34 cellular contexts compared by ENCODE assay signal in the genomic region with DNA sequence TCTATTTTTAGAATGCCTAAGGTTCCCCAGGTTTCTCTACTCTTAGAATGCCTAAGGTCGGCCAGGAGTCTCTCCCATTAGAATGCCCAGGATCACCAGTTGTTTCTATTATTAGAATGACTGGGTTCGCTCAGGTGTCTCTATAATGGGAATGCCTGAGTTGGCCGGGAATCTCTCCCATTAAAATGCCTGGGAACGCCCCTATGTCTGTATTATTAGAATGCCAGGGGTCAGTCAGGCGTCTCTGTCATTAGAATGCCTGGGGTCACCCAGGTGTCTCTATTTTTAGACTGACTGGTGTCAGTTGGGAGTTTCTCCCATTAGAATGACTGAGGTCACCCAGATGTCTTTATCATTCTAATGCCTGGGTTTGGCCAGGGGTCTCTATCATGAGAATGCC.
"Had no signal": no experiment of that assay in that cellular context is flagged by ENCODE, and none has a peak within 500 bp of the region (broad histone marks: within the 10 kb centered on the region; RNA-seq: fewer than 3 reads in every experiment).

No MANE protein-coding gene starts in this region.

- H3K4me3 Mint-ChIP-seq: activated B cell treated with CpG ODN at 0.5 μM for 24 hours; activated CD4-positive, alpha-beta memory T cell treated with anti-CD3 and anti-CD28 coated beads for 36 hours; activated CD4-positive, alpha-beta T cell treated with anti-CD3 and anti-CD28 coated beads, Interleukin-2, amount 10 ng/mL, durations not matched to agents 24 days and 14 days; activated CD8-positive, alpha-beta memory T cell treated with anti-CD3 and anti-CD28 coated beads, Interleukin-2, amount 10 ng/mL, durations not matched to agents 7 days and 5 days; activated CD8-positive, alpha-beta T cell treated with anti-CD3 and anti-CD28 coated beads for 36 hours; activated naive CD4-positive, alpha-beta T cell treated with anti-CD3 and anti-CD28 coated beads for 36 hours; activated naive CD8-positive, alpha-beta T cell treated with anti-CD3 and anti-CD28 coated beads for 36 hours; activated T-cell treated with anti-CD3 and anti-CD28 coated beads, Interleukin-2, amount 50 U/mL, for 4 hours; activated T-cell treated with anti-CD3 and anti-CD28 coated beads, Interleukin-2, amount 50 U/mL, for 72 hours; activated T-helper 1 cell treated with anti-CD3 and anti-CD28 coated beads, Interleukin-12 subunit alpha, Interleukin-12 subunit beta, Interleukin-2, Interleukin-4 antibody, amounts not matched to agents 30 ng/mL and 10 ng/mL and 1 ng/mL, durations not matched to agents 14 hours and 24 hours and 36 hours; activated T-helper 17 cell treated with anti-CD3 and anti-CD28 coated beads, Interleukin-2, amount 50 U/mL, for 72 hours; T-cell; T-helper 2 cell treated with Interferon-gamma antibody and Interleukin-4, amounts not matched to agents 5 μg/mL and 100 μg/mL, for 36 hours had no signal

- DNase-seq: activated B cell treated with CpG ODN at 0.5 μM for 24 hours; activated CD4-positive, alpha-beta memory T cell treated with anti-CD3 and anti-CD28 coated beads for 36 hours; activated CD4-positive, alpha-beta T cell treated with anti-CD3 and anti-CD28 coated beads for 4 hours; activated CD4-positive, alpha-beta T cell treated with anti-CD3 and anti-CD28 coated beads, Interleukin-2, amount 10 ng/mL, durations not matched to agents 24 days and 14 days; activated CD4-positive, alpha-beta T cell treated with anti-CD3 and anti-CD28 coated beads, Interleukin-2, amount 50 U/mL, for 1 hour; activated CD4-positive, alpha-beta T cell treated with anti-CD3 and anti-CD28 coated beads, Interleukin-2, amount 50 U/mL, for 4 hours; activated CD4-positive, CD25-positive, alpha-beta regulatory T cell treated with anti-CD3 and anti-CD28 coated beads, Interleukin-2, amount 50 U/mL, for 72 hours; activated CD8-positive, alpha-beta memory T cell treated with anti-CD3 and anti-CD28 coated beads, Interleukin-2, amount 10 ng/mL, durations not matched to agents 7 days and 5 days; activated CD8-positive, alpha-beta T cell treated with anti-CD3 and anti-CD28 coated beads for 36 hours; activated effector memory CD4-positive, alpha-beta T cell treated with anti-CD3 and anti-CD28 coated beads, Interleukin-2, amount 50 U/mL, for 16 hours; activated gamma-delta T cell treated with Interleukin-2 at 50 U/mL for 16 hours; activated naive CD4-positive, alpha-beta T cell; activated naive CD4-positive, alpha-beta T cell treated with anti-CD3 and anti-CD28 coated beads for 36 hours; activated naive CD4-positive, alpha-beta T cell treated with anti-CD3 and anti-CD28 coated beads, Interleukin-2, amount 50 U/mL, for 16 hours; activated naive CD8-positive, alpha-beta T cell treated with anti-CD3 and anti-CD28 coated beads for 36 hours; activated T-cell treated with anti-CD3 and anti-CD28 coated beads for 4 hours; activated T-cell treated with anti-CD3 and anti-CD28 coated beads, Interleukin-2, amount 50 U/mL, for 1 hour; activated T-cell treated with anti-CD3 and anti-CD28 coated beads, Interleukin-2, amount 50 U/mL, for 4 hours; activated T-cell treated with anti-CD3 and anti-CD28 coated beads, Interleukin-2, amount 50 U/mL, for 72 hours; amniotic stem cell; aorta; body of pancreas; brain microvascular endothelial cell; central memory CD4-positive, alpha-beta T cell; T-cell; T-helper 2 cell; T-helper 9 cell had no signal

- H3K4me1 ChIP-seq: adrenal gland, body of pancreas, breast epithelium had no signal

- H3K27me3 Mint-ChIP-seq: activated B cell treated with CpG ODN at 0.5 μM for 24 hours; activated CD4-positive, alpha-beta memory T cell treated with anti-CD3 and anti-CD28 coated beads for 36 hours; activated CD4-positive, alpha-beta T cell treated with anti-CD3 and anti-CD28 coated beads, Interleukin-2, amount 10 ng/mL, durations not matched to agents 24 days and 14 days; activated CD8-positive, alpha-beta memory T cell treated with anti-CD3 and anti-CD28 coated beads, Interleukin-2, amount 10 ng/mL, durations not matched to agents 7 days and 5 days; activated CD8-positive, alpha-beta T cell treated with anti-CD3 and anti-CD28 coated beads for 36 hours; activated naive CD8-positive, alpha-beta T cell treated with anti-CD3 and anti-CD28 coated beads for 36 hours; activated T-helper 17 cell treated with anti-CD3 and anti-CD28 coated beads, Interleukin-2, amount 50 U/mL, for 72 hours; T-cell had no signal

- H3K9me3 ChIP-seq: adrenal gland had no signal

- ATAC-seq: activated CD8-positive, alpha-beta memory T cell treated with anti-CD3 and anti-CD28 coated beads, Interleukin-2, amount 10 ng/mL, durations not matched to agents 7 days and 5 days; activated CD8-positive, alpha-beta T cell treated with anti-CD3 and anti-CD28 coated beads for 36 hours; activated naive CD4-positive, alpha-beta T cell treated with anti-CD3 and anti-CD28 coated beads, Interleukin-2, amount 50 U/mL, for 72 hours; activated T-cell treated with anti-CD3 and anti-CD28 coated beads, Interleukin-2, amount 50 U/mL, for 4 hours; activated T-cell treated with anti-CD3 and anti-CD28 coated beads, Interleukin-2, amount 50 U/mL, for 72 hours; activated T-helper 17 cell treated with anti-CD3 and anti-CD28 coated beads, Interleukin-2, amount 50 U/mL, for 72 hours; body of pancreas; T-cell had no signal

- H3K27ac ChIP-seq: adrenal gland, body of pancreas, brain microvascular endothelial cell, breast epithelium, VCaP had no signal

- H3K36me3 Mint-ChIP-seq: activated CD4-positive, alpha-beta memory T cell treated with anti-CD3 and anti-CD28 coated beads for 36 hours; activated CD8-positive, alpha-beta memory T cell treated with anti-CD3 and anti-CD28 coated beads, Interleukin-2, amount 10 ng/mL, durations not matched to agents 7 days and 5 days; activated naive CD8-positive, alpha-beta T cell treated with anti-CD3 and anti-CD28 coated beads for 36 hours; T-cell had no signal

- H3K27ac Mint-ChIP-seq: activated B cell treated with CpG ODN at 0.5 μM for 24 hours; activated CD4-positive, alpha-beta memory T cell treated with anti-CD3 and anti-CD28 coated beads for 36 hours; activated CD4-positive, alpha-beta T cell treated with anti-CD3 and anti-CD28 coated beads, Interleukin-2, amount 10 ng/mL, durations not matched to agents 24 days and 14 days; activated CD8-positive, alpha-beta memory T cell treated with anti-CD3 and anti-CD28 coated beads, Interleukin-2, amount 10 ng/mL, durations not matched to agents 7 days and 5 days; activated CD8-positive, alpha-beta T cell treated with anti-CD3 and anti-CD28 coated beads for 36 hours; activated naive CD4-positive, alpha-beta T cell treated with anti-CD3 and anti-CD28 coated beads for 36 hours; activated naive CD4-positive, alpha-beta T cell treated with anti-CD3 and anti-CD28 coated beads, Interleukin-2, amount 50 U/mL, for 72 hours; activated naive CD8-positive, alpha-beta T cell treated with anti-CD3 and anti-CD28 coated beads for 36 hours; activated T-cell treated with anti-CD3 and anti-CD28 coated beads, Interleukin-2, amount 50 U/mL, for 72 hours; activated T-helper 1 cell treated with anti-CD3 and anti-CD28 coated beads, Interleukin-12 subunit alpha, Interleukin-12 subunit beta, Interleukin-2, Interleukin-4 antibody, amounts not matched to agents 30 ng/mL and 10 ng/mL and 1 ng/mL, durations not matched to agents 14 hours and 24 hours and 36 hours; activated T-helper 17 cell treated with anti-CD3 and anti-CD28 coated beads, Interleukin-2, amount 50 U/mL, for 72 hours; T-cell; T-helper 2 cell treated with Interferon-gamma antibody and Interleukin-4, amounts not matched to agents 5 μg/mL and 100 μg/mL, for 36 hours had no signal

- H3K27me3 ChIP-seq: adrenal gland, body of pancreas, brain microvascular endothelial cell, breast epithelium had no signal

- H3K4me1 Mint-ChIP-seq: activated B cell treated with CpG ODN at 0.5 μM for 24 hours; activated CD4-positive, alpha-beta T cell treated with anti-CD3 and anti-CD28 coated beads, Interleukin-2, amount 10 ng/mL, durations not matched to agents 24 days and 14 days; activated CD8-positive, alpha-beta memory T cell treated with anti-CD3 and anti-CD28 coated beads, Interleukin-2, amount 10 ng/mL, durations not matched to agents 7 days and 5 days; activated naive CD8-positive, alpha-beta T cell treated with anti-CD3 and anti-CD28 coated beads for 36 hours; activated T-helper 17 cell treated with anti-CD3 and anti-CD28 coated beads, Interleukin-2, amount 50 U/mL, for 72 hours; T-cell had no signal
